Comparison of ENCODE assay signal across 8 cellular contexts in genomic region chr4:153222162-153222789, GRCh38. TPM values are rescaled to one million over a fixed set of nuclear protein-coding genes. Genes with fewer than 3 reads are reported as not detected.
A peak's percentile ranks its signal among the peaks of the same experiment; 100 is the strongest.
DNase-seq lines count a peak whose midpoint lies in the region; ATAC-seq and TF ChIP-seq lines count a peak whose summit lies in the region.

No MANE protein-coding gene starts in this region.

- H3K27me3 Mint-ChIP-seq in activated T-helper 1 cell treated with anti-CD3 and anti-CD28 coated beads, Interleukin-12 subunit alpha, Interleukin-12 subunit beta, Interleukin-2, Interleukin-4 antibody, amounts not matched to agents 30 ng/mL and 10 ng/mL and 1 ng/mL, durations not matched to agents 14 hours and 24 hours and 36 hours (ENCODE audit: insufficient read depth), result peaks cover 46% of the 10 kb centered on the region

- peak; percentile 82 for DNase-seq in H7
- DNase-seq in NCI-H1092 treated with DMSO at 0.1 percent for 48 hours (lab: John Stamatoyannopoulos, UW), result peak; percentile 82
- DNase-seq in activated T-helper 1 cell treated with anti-CD3 and anti-CD28 coated beads, Interleukin-12 subunit alpha, Interleukin-12 subunit beta, Interleukin-2, Interleukin-4 antibody, amounts not matched to agents 30 ng/mL and 10 ng/mL and 1 ng/mL, durations not matched to agents 14 hours and 24 hours and 36 hours (ENCODE audit: low spot score), result no peak
- DNase-seq in fibroblast of peridontal ligament (ENCODE audit: extremely low read depth), result peak; percentile 85
- DNase-seq in transverse colon, result peak; percentile 64

- H3K9me3 ChIP-seq in muscle layer of duodenum (ENCODE audit: control insufficient read depth in 1 of 2, low read length in 2 of 2) (no peaks in the 10 kb centered on the region), transverse colon (no peaks in the 10 kb centered on the region)

- in situ Hi-C loops in transverse colon (cut with MboI; ENCODE audit: low pct_ligation_motif_present in 1 of 4, low pct_unique_long_range_greater_than_20kb in 1 of 4, low sequenced_read_pairs in 3 of 4), result no loop called here

- peaks cover 30% of the 10 kb centered on the region for H3K4me1 Mint-ChIP-seq in activated T-helper 1 cell treated with anti-CD3 and anti-CD28 coated beads, Interleukin-12 subunit alpha, Interleukin-12 subunit beta, Interleukin-2, Interleukin-4 antibody, amounts not matched to agents 30 ng/mL and 10 ng/mL and 1 ng/mL, durations not matched to agents 14 hours and 24 hours and 36 hours (ENCODE audit: low read depth)

- intact Hi-C loops in activated T-helper 1 cell treated with anti-CD3 and anti-CD28 coated beads, Interleukin-12 subunit alpha, Interleukin-12 subunit beta, Interleukin-2, Interleukin-4 antibody, amounts not matched to agents 30 ng/mL and 10 ng/mL and 1 ng/mL, durations not matched to agents 14 hours and 24 hours and 36 hours (cut with micrococcal nuclease), result loop anchor here (1.0 to 5.0 kb wide), 2 partner anchors 27 to 70 kb away; no protein-coding TSS in a partner anchor
- intact Hi-C loops in transverse colon (cut with DNase I; ENCODE audit: low total_unique reads), result no loop called here

- no peak overlapping the region for H3K27ac Mint-ChIP-seq in activated T-helper 1 cell treated with anti-CD3 and anti-CD28 coated beads, Interleukin-12 subunit alpha, Interleukin-12 subunit beta, Interleukin-2, Interleukin-4 antibody, amounts not matched to agents 30 ng/mL and 10 ng/mL and 1 ng/mL, durations not matched to agents 14 hours and 24 hours and 36 hours

- H3K9me3 Mint-ChIP-seq in activated T-helper 1 cell treated with anti-CD3 and anti-CD28 coated beads, Interleukin-12 subunit alpha, Interleukin-12 subunit beta, Interleukin-2, Interleukin-4 antibody, amounts not matched to agents 30 ng/mL and 10 ng/mL and 1 ng/mL, durations not matched to agents 14 hours and 24 hours and 36 hours, result no peaks in the 10 kb centered on the region

- no peaks in the 10 kb centered on the region for H3K36me3 Mint-ChIP-seq in activated T-helper 1 cell treated with anti-CD3 and anti-CD28 coated beads, Interleukin-12 subunit alpha, Interleukin-12 subunit beta, Interleukin-2, Interleukin-4 antibody, amounts not matched to agents 30 ng/mL and 10 ng/mL and 1 ng/mL, durations not matched to agents 14 hours and 24 hours and 36 hours (ENCODE audit: low read depth)

- H3K36me3 ChIP-seq in H7 (replicated peaks; ENCODE audit: control insufficient read depth, insufficient read depth, low read length) (no peaks in the 10 kb centered on the region), muscle layer of duodenum (ENCODE audit: control insufficient read depth in 1 of 2, insufficient read depth in 2 of 2, low read length in 2 of 2) (no peaks in the 10 kb centered on the region), transverse colon (no peaks in the 10 kb centered on the region)

- no peak for ATAC-seq in HG03521 (IDR thresholded peaks at IDR 0.05; ENCODE audit: unreplicated experiment)

- peak overlapping the region; percentile 77 for H3K4me3 Mint-ChIP-seq in activated T-helper 1 cell treated with anti-CD3 and anti-CD28 coated beads, Interleukin-12 subunit alpha, Interleukin-12 subunit beta, Interleukin-2, Interleukin-4 antibody, amounts not matched to agents 30 ng/mL and 10 ng/mL and 1 ng/mL, durations not matched to agents 14 hours and 24 hours and 36 hours

- peaks cover 7 to 14% of the 10 kb centered on the region in 2 donors for H3K4me1 ChIP-seq in muscle layer of duodenum (ENCODE audit: control insufficient read depth in 1 of 2, insufficient read depth in 2 of 2, low read length in 2 of 2)
- H3K4me1 ChIP-seq in transverse colon, result peaks cover 6 to 76% (median 48%) of the 10 kb centered on the region in 4 donors

- H3K27ac ChIP-seq in muscle layer of duodenum (ENCODE audit: low read length) (peak overlapping the region; percentile 68), transverse colon (peak overlapping the region; percentile 91 to 92 (median 92))

- H3K4me3 ChIP-seq in GM08714 (ENCODE audit: low read length) (peak overlapping the region; percentile 55; the same call in 1 of the 2 replicates), H7 (ENCODE audit: insufficient read depth, low read depth, low read length) (peak overlapping the region; percentile 59), muscle layer of duodenum (ENCODE audit: low read depth in 1 of 2, low read length in 2 of 2) (peak overlapping the region; percentile 75 to 86), transverse colon (peak overlapping the region; percentile 41 to 62 (median 53))

- peaks cover 14% of the 10 kb centered on the region for H3K27me3 ChIP-seq in H7 (ENCODE audit: control insufficient read depth, insufficient read depth, low read length)
- H3K27me3 ChIP-seq in muscle layer of duodenum (ENCODE audit: low read depth, low read length), result no peaks in the 10 kb centered on the region
- H3K27me3 ChIP-seq in transverse colon, result no peaks in the 10 kb centered on the region

- no peak for TF ChIP-seq EP300 in transverse colon (IDR thresholded peaks at IDR 0.05; ENCODE audit: low read depth)

- 10 to 43% methylated on average over 5 to 28 of the region's 28 CpGs for WGBS in transverse colon (ENCODE audit: low coverage in 1 of 2), 2 donors

- no peak for TF ChIP-seq CTCF in transverse colon (IDR thresholded peaks at IDR 0.05)

- peak; percentile 42 for TF ChIP-seq POLR2A in transverse colon (IDR thresholded peaks at IDR 0.05)

RNA-seq across cellular contexts. Expression of gene TRIM2, which starts 18.0 kb away (rescaled TPM):
- 49.2 and 77.4 TPM in 2 replicates for total RNA-seq in H7 (2014; rRNA removed; shearing (Covaris generic))
- 0.16 and 0.24 TPM in 2 replicates for total RNA-seq in activated T-helper 1 cell treated with anti-CD3 and anti-CD28 coated beads, Interleukin-12 subunit alpha, Interleukin-12 subunit beta, Interleukin-2, Interleukin-4 antibody, amounts not matched to agents 30 ng/mL and 10 ng/mL and 1 ng/mL, durations not matched to agents 14 hours and 24 hours and 36 hours
- 100 to 1,000 TPM in 2 of 4 donors, 10 to 100 TPM in 2; 71.8 to 124 (median 95.3) TPM for total RNA-seq in transverse colon

Comparison
In these comparisons a context has a peak if more than half of its experiments do, and no peak if none do; other contexts are left out.
1. RNA of gene TRIM2, which starts 18.0 kb away (total RNA-seq): 71.8 to 124 TPM in transverse colon and 49.2 to 77.4 TPM in H7; 0.16 to 0.24 TPM in activated T-helper 1 cell treated with anti-CD3 and anti-CD28 coated beads, Interleukin-12 subunit alpha, Interleukin-12 subunit beta, Interleukin-2, Interleukin-4 antibody, amounts not matched to agents 30 ng/mL and 10 ng/mL and 1 ng/mL, durations not matched to agents 14 hours and 24 hours and 36 hours; every median in the first group is over 10 times any median in the second.
2. Peak in every context shown above with its lines, with median percentiles within 50 percentile points of each other: H3K4me3 ChIP-seq.